21 cellular contexts compared by ENCODE assay signal in the genomic region with DNA sequence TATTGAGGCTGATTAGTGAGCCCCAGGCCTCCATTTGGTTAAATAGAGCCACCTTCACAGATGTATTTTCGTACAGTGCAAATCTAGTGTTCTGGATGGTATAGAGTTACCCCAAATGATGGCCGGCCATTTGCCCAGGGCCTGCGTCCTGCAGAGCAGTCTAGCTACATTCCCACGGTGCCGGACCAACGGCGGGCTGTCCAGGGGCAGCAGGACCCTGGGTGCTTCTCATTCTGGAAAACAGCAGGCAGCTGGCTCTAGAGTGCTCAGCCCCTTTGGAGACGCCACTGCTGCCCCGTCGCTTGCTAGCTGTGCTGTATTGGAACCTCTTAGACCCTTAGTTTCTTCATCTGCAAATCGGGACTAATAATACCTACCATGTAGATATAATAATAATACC.
A peak's percentile ranks its signal among the peaks of the same experiment; 100 is the strongest.
DNase-seq lines count a peak whose midpoint lies in the region; ATAC-seq and TF ChIP-seq lines count a peak whose summit lies in the region.
"Had no signal": no experiment of that assay in that cellular context is flagged by ENCODE, and none has a peak within 500 bp of the region (broad histone marks: within the 10 kb centered on the region; RNA-seq: fewer than 3 reads in every experiment).

No MANE protein-coding gene starts in this region.

- POLR2A ChIA-PET in activated CD8-positive, alpha-beta T cell treated with anti-CD3 and anti-CD28 coated beads for 36 hours (lab: Charles Lee) = no interaction called here
- POLR2A ChIA-PET in activated CD8-positive, alpha-beta T cell treated with anti-CD3 and anti-CD28 coated beads, Interleukin-2, amount 10 ng/mL, durations not matched to agents 7 days and 5 days (lab: Charles Lee) = no interaction called here

- H3K27ac Mint-ChIP-seq in activated CD8-positive, alpha-beta T cell treated with anti-CD3 and anti-CD28 coated beads for 36 hours = peak overlapping the region; percentile 55
- no peak overlapping the region for H3K27ac Mint-ChIP-seq in activated CD8-positive, alpha-beta T cell treated with anti-CD3 and anti-CD28 coated beads, Interleukin-2, amount 10 ng/mL, durations not matched to agents 7 days and 5 days
- peak overlapping the region in 6 of 7 donors; percentile 43 to 98 (median 84) for H3K27ac Mint-ChIP-seq in CD14-positive monocyte
- H3K27ac Mint-ChIP-seq in activated naive CD8-positive, alpha-beta T cell treated with anti-CD3 and anti-CD28 coated beads for 36 hours = peak overlapping the region; percentile 20

- H3K36me3 Mint-ChIP-seq in activated CD8-positive, alpha-beta T cell treated with anti-CD3 and anti-CD28 coated beads for 36 hours (ENCODE audit: low read depth) = peaks cover 3% of the 10 kb centered on the region
- peaks cover 5% of the 10 kb centered on the region for H3K36me3 Mint-ChIP-seq in activated CD8-positive, alpha-beta T cell treated with anti-CD3 and anti-CD28 coated beads, Interleukin-2, amount 10 ng/mL, durations not matched to agents 7 days and 5 days (ENCODE audit: low read depth)
- peaks cover 22 to 23% of the 10 kb centered on the region in 2 donors for H3K36me3 Mint-ChIP-seq in CD14-positive monocyte
- H3K36me3 Mint-ChIP-seq in activated naive CD8-positive, alpha-beta T cell treated with anti-CD3 and anti-CD28 coated beads for 36 hours = peaks cover 7% of the 10 kb centered on the region

- CTCF ChIA-PET in activated CD8-positive, alpha-beta T cell treated with anti-CD3 and anti-CD28 coated beads for 36 hours (lab: Charles Lee) = interaction anchor here (1.5 kb wide), 1 partner anchor 24 kb away, joined by 5 read pairs; no protein-coding TSS in a partner anchor
- CTCF ChIA-PET in activated CD8-positive, alpha-beta T cell treated with anti-CD3 and anti-CD28 coated beads, Interleukin-2, amount 10 ng/mL, durations not matched to agents 7 days and 5 days (lab: Charles Lee) = no interaction called here

- DNase-seq in activated CD8-positive, alpha-beta T cell treated with anti-CD3 and anti-CD28 coated beads for 36 hours = no peak
- no peak for DNase-seq in activated CD8-positive, alpha-beta T cell treated with anti-CD3 and anti-CD28 coated beads, Interleukin-2, amount 10 ng/mL, durations not matched to agents 7 days and 5 days
- DNase-seq in CD14-positive monocyte (ENCODE audit: low spot score) = no peak
- no peak for DNase-seq in activated naive CD8-positive, alpha-beta T cell treated with anti-CD3 and anti-CD28 coated beads for 36 hours
- no peak for DNase-seq in NCI-H2171 (lab: John Stamatoyannopoulos, UW)
- DNase-seq in coronary artery (ENCODE audit: low spot score) = no peak
- no peak for DNase-seq in activated gamma-delta T cell treated with Interleukin-2 at 50 U/mL for 16 hours
- DNase-seq: ACHN, C1 segment of cervical spinal cord, colonic mucosa, DMS 273 treated with DMSO at 0.1 percent for 48 hours, mammary epithelial cell, NCI-H1092 treated with DMSO at 0.1 percent for 48 hours, NCI-H2029 treated with DMSO at 0.1 percent for 48 hours, sigmoid colon, SW 1271 had no signal

- peak; percentile 27 for ATAC-seq in activated CD8-positive, alpha-beta T cell treated with anti-CD3 and anti-CD28 coated beads for 36 hours
- ATAC-seq in activated CD8-positive, alpha-beta T cell treated with anti-CD3 and anti-CD28 coated beads, Interleukin-2, amount 10 ng/mL, durations not matched to agents 7 days and 5 days = no peak

- H3K9me3 ChIP-seq in neutrophil = no peaks in the 10 kb centered on the region
- H3K9me3 ChIP-seq: colonic mucosa, sigmoid colon, suprapubic skin, vagina had no signal

- H3K4me1 Mint-ChIP-seq in activated CD8-positive, alpha-beta T cell treated with anti-CD3 and anti-CD28 coated beads for 36 hours (ENCODE audit: low read depth) = peaks cover 19% of the 10 kb centered on the region
- peaks cover 6% of the 10 kb centered on the region for H3K4me1 Mint-ChIP-seq in activated CD8-positive, alpha-beta T cell treated with anti-CD3 and anti-CD28 coated beads, Interleukin-2, amount 10 ng/mL, durations not matched to agents 7 days and 5 days (ENCODE audit: low read depth)
- H3K4me1 Mint-ChIP-seq in CD14-positive monocyte = peaks cover 44% of the 10 kb centered on the region
- peaks cover 16% of the 10 kb centered on the region for H3K4me1 Mint-ChIP-seq in activated naive CD8-positive, alpha-beta T cell treated with anti-CD3 and anti-CD28 coated beads for 36 hours

- no peak for TF ChIP-seq CTCF in activated CD8-positive, alpha-beta T cell treated with anti-CD3 and anti-CD28 coated beads for 36 hours (IDR thresholded peaks at IDR 0.05)
- TF ChIP-seq CTCF in CD14-positive monocyte (IDR thresholded peaks at IDR 0.05) (no peak), neutrophil (IDR thresholded peaks at IDR 0.05) (no peak), coronary artery (IDR thresholded peaks at IDR 0.05) (no peak)

- no peaks in the 10 kb centered on the region for H3K36me3 ChIP-seq in neutrophil
- H3K36me3 ChIP-seq: colonic mucosa, suprapubic skin, vagina had no signal

- no peaks in the 10 kb centered on the region for H3K9me3 Mint-ChIP-seq in activated CD8-positive, alpha-beta T cell treated with anti-CD3 and anti-CD28 coated beads for 36 hours
- H3K9me3 Mint-ChIP-seq in activated CD8-positive, alpha-beta T cell treated with anti-CD3 and anti-CD28 coated beads, Interleukin-2, amount 10 ng/mL, durations not matched to agents 7 days and 5 days (ENCODE audit: insufficient read depth) = no peaks in the 10 kb centered on the region
- H3K9me3 Mint-ChIP-seq in CD14-positive monocyte = peaks cover 3 to 5% (median 4%) of the 10 kb centered on the region in 7 donors
- H3K9me3 Mint-ChIP-seq in activated naive CD8-positive, alpha-beta T cell treated with anti-CD3 and anti-CD28 coated beads for 36 hours = no peaks in the 10 kb centered on the region

- H3K27me3 Mint-ChIP-seq in activated CD8-positive, alpha-beta T cell treated with anti-CD3 and anti-CD28 coated beads for 36 hours = no peaks in the 10 kb centered on the region
- H3K27me3 Mint-ChIP-seq in activated CD8-positive, alpha-beta T cell treated with anti-CD3 and anti-CD28 coated beads, Interleukin-2, amount 10 ng/mL, durations not matched to agents 7 days and 5 days (ENCODE audit: low read depth) = no peaks in the 10 kb centered on the region
- H3K27me3 Mint-ChIP-seq in CD14-positive monocyte (ENCODE audit: low read depth in 3 of 3) = peaks cover 0 to 1% (median 0%) of the 10 kb centered on the region in 3 donors
- no peaks in the 10 kb centered on the region for H3K27me3 Mint-ChIP-seq in activated naive CD8-positive, alpha-beta T cell treated with anti-CD3 and anti-CD28 coated beads for 36 hours
- H3K27me3 Mint-ChIP-seq: brain had no signal

- intact Hi-C loops in activated CD8-positive, alpha-beta T cell treated with anti-CD3 and anti-CD28 coated beads for 36 hours (cut with micrococcal nuclease) = no loop called here
- intact Hi-C loops in CD14-positive monocyte (cut with micrococcal nuclease) = loop anchor here in 1 of 2 donors (10.0 kb wide), 1 partner anchor 89 kb away; no protein-coding TSS in a partner anchor

- H3K27ac ChIP-seq in neutrophil (peak overlapping the region; percentile 54), coronary artery (no peak overlapping the region)
- H3K27ac ChIP-seq: colonic mucosa, parathyroid adenoma, sigmoid colon, suprapubic skin, vagina had no signal

- H3K4me1 ChIP-seq in neutrophil (ENCODE audit: control insufficient read depth in 1 of 2, insufficient read depth in 1 of 2, low read depth in 1 of 2, low read length in 1 of 2) = peaks cover 28 to 32% of the 10 kb centered on the region in 2 experiments

- H3K4me3 ChIP-seq in neutrophil (ENCODE audit: low read depth in 1 of 2, low read length in 1 of 2) = no peak overlapping the region
- H3K4me3 ChIP-seq in coronary artery = no peak overlapping the region
- H3K4me3 ChIP-seq: colonic mucosa, sigmoid colon, suprapubic skin, vagina had no signal

- no peaks in the 10 kb centered on the region for H3K27me3 ChIP-seq in neutrophil
- H3K27me3 ChIP-seq: colonic mucosa, sigmoid colon, suprapubic skin, vagina had no signal

- no peak overlapping the region for H3K4me3 Mint-ChIP-seq in activated CD8-positive, alpha-beta T cell treated with anti-CD3 and anti-CD28 coated beads for 36 hours
- no peak overlapping the region for H3K4me3 Mint-ChIP-seq in activated CD8-positive, alpha-beta T cell treated with anti-CD3 and anti-CD28 coated beads, Interleukin-2, amount 10 ng/mL, durations not matched to agents 7 days and 5 days
- H3K4me3 Mint-ChIP-seq in CD14-positive monocyte = no peak overlapping the region
- H3K4me3 Mint-ChIP-seq in activated naive CD8-positive, alpha-beta T cell treated with anti-CD3 and anti-CD28 coated beads for 36 hours = no peak overlapping the region
- H3K4me3 Mint-ChIP-seq: brain had no signal
